8 cellular contexts compared by ENCODE assay signal in genomic region chr3:4492240-4493007, GRCh38. TPM values are rescaled to one million over a fixed set of nuclear protein-coding genes. Genes with fewer than 3 reads are reported as not detected.
A peak's percentile ranks its signal among the peaks of the same experiment; 100 is the strongest.
DNase-seq lines count a peak whose midpoint lies in the region; ATAC-seq and TF ChIP-seq lines count a peak whose summit lies in the region.

No MANE protein-coding gene starts in this region.

- H3K9ac ChIP-seq in colonic mucosa (ENCODE audit: low read depth in 2 of 2, low read length in 2 of 2) = peak overlapping the region; percentile 57 to 59

- intact Hi-C loops in colonic mucosa (cut with DNase I) = no loop called here

- H3K27ac ChIP-seq in ACC112 (ENCODE audit: low read depth, low read length) = peak overlapping the region; percentile 58; the same call in 1 of the 2 replicates
- peak overlapping the region; percentile 63 for H3K27ac ChIP-seq in colonic mucosa

- DNase-seq in NCI-H128 (lab: John Stamatoyannopoulos, UW; ENCODE audit: unreplicated experiment) (peak; percentile 24), colonic mucosa (peak; percentile 56), left lobe of liver (ENCODE audit: low spot score) (peak; percentile 53)
- DNase-seq in activated CD4-positive, alpha-beta T cell treated with anti-CD3 and anti-CD28 coated beads for 1 hour = peak; percentile 31
- peak; percentile 47 to 50 for DNase-seq in stimulated activated CD4-positive, alpha-beta T cell treated with anti-CD3 and anti-CD28 coated beads, Interleukin-2, amount 100 ng/mL, for 24 hours

- H3K4me1 ChIP-seq in ACC112 (ENCODE audit: control insufficient read depth, insufficient read depth, low read length, unreplicated experiment) (peaks cover 8% of the 10 kb centered on the region), colonic mucosa (peaks cover 9% of the 10 kb centered on the region)

- H3K4me3 ChIP-seq in ACC112 (ENCODE audit: low read depth, low read length) (peak overlapping the region; percentile 93), colonic mucosa (peak overlapping the region; percentile 61)

- TF ChIP-seq CTCF in colonic mucosa (IDR thresholded peaks at IDR 0.05) = no peak

- H3K9me3 ChIP-seq in colonic mucosa = no peaks in the 10 kb centered on the region

- H3K27me3 ChIP-seq in ACC112 (ENCODE audit: insufficient read depth, low read length) (no peaks in the 10 kb centered on the region), colonic mucosa (no peaks in the 10 kb centered on the region)

- peak overlapping the region; percentile 92 for H2AFZ ChIP-seq in ACC112 (ENCODE audit: low read length, unreplicated experiment)

- no peaks in the 10 kb centered on the region for H3K79me2 ChIP-seq in ACC112 (ENCODE audit: control insufficient read depth, insufficient read depth, low read length, unreplicated experiment)

- ATAC-seq in GM19023 (IDR thresholded peaks at IDR 0.05; ENCODE audit: unreplicated experiment) (peak; percentile 15), left lobe of liver (peak; percentile 54), GM19463 (IDR thresholded peaks at IDR 0.05; ENCODE audit: unreplicated experiment) (no peak)

- H3K36me3 ChIP-seq in ACC112 (ENCODE audit: insufficient read depth, low read length) (no peaks in the 10 kb centered on the region), colonic mucosa (no peaks in the 10 kb centered on the region)

RNA-seq across cellular contexts. Expression of gene ITPR1, which starts 0.7 kb away (rescaled TPM):
- 10 to 100 TPM in 1 of 2 donors, 1 to 10 TPM in 1; 7.0 to 18.2 TPM for total RNA-seq in colonic mucosa
- 8.7 TPM for total RNA-seq in left lobe of liver

RNA-seq across cellular contexts. Expression of gene SUMF1, which starts 25.4 kb away (rescaled TPM):
- total RNA-seq in colonic mucosa = 10 to 100 TPM; 37.6 to 43.9 TPM
- total RNA-seq in left lobe of liver = 21.7 TPM
